Comparison of ENCODE assay signal across 1 cellular context in genomic region chr19:15247107-15248014, GRCh38.
TF ChIP-seq lines count a peak whose summit lies in the region.

No MANE protein-coding gene starts in this region.

TF ChIP-seq in A549, 52 proteins besides CTCF, POLR2A, EP300 and RAD21 (continued from another document):
- TF ChIP-seq BCL3 (IDR thresholded peaks at IDR 0.05) (no peak), JUNB (IDR thresholded peaks at IDR 0.05) (no peak), ELK1 (IDR thresholded peaks at IDR 0.05; ENCODE audit: low read depth, low read length) (no peak), MAFK (IDR thresholded peaks at IDR 0.05; ENCODE audit: partially characterized antibody) (no peak), HEYL (CRISPR knock-in tag; IDR thresholded peaks at IDR 0.05) (no peak), MYC (IDR thresholded peaks at IDR 0.05; ENCODE audit: borderline replicate concordance, low read length) (no peak), CBX8 (IDR thresholded peaks at IDR 0.05) (no peak), CBX2 (IDR thresholded peaks at IDR 0.05; ENCODE audit: borderline replicate concordance, low read depth) (no peak), KDM5A (IDR thresholded peaks at IDR 0.05) (no peak), GATA3 (IDR thresholded peaks at IDR 0.05; ENCODE audit: borderline replicate concordance) (no peak), EHF (CRISPR knock-in tag; IDR thresholded peaks at IDR 0.05) (no peak)
